Comparison of ENCODE assay signal across 29 cellular contexts in the genomic region with DNA sequence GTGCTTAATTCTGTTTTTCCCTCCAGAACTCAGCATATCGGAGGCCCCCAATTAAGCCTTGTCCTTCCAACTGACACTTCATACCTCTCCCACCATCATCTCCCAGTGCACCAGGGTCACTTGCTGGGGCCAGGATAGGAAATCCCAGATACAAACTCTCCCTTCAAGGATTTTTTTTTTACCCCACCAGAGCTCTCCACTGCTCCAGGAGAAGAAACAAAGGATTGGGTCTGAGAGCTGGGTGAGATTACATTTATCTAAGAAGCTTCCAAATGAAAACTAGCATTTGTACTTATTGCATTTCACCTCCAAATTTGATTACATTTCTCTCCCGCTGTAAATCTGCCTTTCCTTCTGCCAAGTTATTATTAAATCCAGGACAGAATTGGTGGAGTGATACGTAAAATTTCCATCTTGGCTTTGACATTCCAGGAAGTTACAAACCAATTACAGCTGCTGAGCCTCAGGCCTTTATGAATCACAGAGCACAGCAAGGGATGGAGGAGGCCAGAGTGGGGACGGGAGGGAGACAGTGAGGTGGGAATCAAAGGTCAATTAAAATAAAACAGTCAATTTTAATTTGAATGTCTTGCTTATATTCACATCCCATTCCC.
DNase-seq lines count a peak whose midpoint lies in the region; TF ChIP-seq lines count a peak whose summit lies in the region.
"Had no signal": no experiment of that assay in that cellular context is flagged by ENCODE, and none has a peak within 500 bp of the region (broad histone marks: within the 10 kb centered on the region; RNA-seq: fewer than 3 reads in every experiment).

No MANE protein-coding gene starts in this region.

- DNase-seq in Daoy (ENCODE audit: low read depth): peak; percentile 7
- DNase-seq in M059J (ENCODE audit: low read depth): peak; percentile 18
- DNase-seq in epithelial cell of esophagus (ENCODE audit: low read depth): peak; percentile 3
- peak; percentile 14 for DNase-seq in renal cortical epithelial cell (ENCODE audit: low read depth)
- DNase-seq in AG08396 (ENCODE audit: low spot score): no peak
- no peak for DNase-seq in GM19240 (ENCODE audit: insufficient read length, low spot score)
- no peak for DNase-seq in activated CD4-positive, CD25-positive, alpha-beta regulatory T cell treated with anti-CD3 and anti-CD28 coated beads, Interleukin-2, amount 50 U/mL, for 72 hours
- DNase-seq: activated B cell treated with CpG ODN at 0.5 μM for 24 hours; activated CD4-positive, alpha-beta T cell treated with anti-CD3 and anti-CD28 coated beads, Interleukin-2, amount 50 U/mL, for 48 hours; activated CD8-positive, alpha-beta memory T cell treated with anti-CD3 and anti-CD28 coated beads, Interleukin-2, amount 50 U/mL, for 4 hours; activated naive CD4-positive, alpha-beta T cell treated with anti-CD3 and anti-CD28 coated beads, Interleukin-2, amount 10 ng/mL, durations not matched to agents 7 days and 5 days; amniotic stem cell; DMS53; hypothalamus; IMR-90; left ventricle myocardium superior; midbrain; naive thymus-derived CD8-positive, alpha-beta T cell; NCI-H1092 treated with DMSO at 0.1 percent for 48 hours; NCI-H187; NCI-H2171 treated with DMSO at 0.1 percent for 48 hours; NCI-H510A treated with DMSO at 0.1 percent for 48 hours; NK-92 treated with Interleukin-12 subunit alpha and Interleukin-12 subunit beta, amount 100 ng/mL, for 24 hours; occipital lobe; psoas muscle; SHP77 treated with DMSO at 0.1 percent for 48 hours; stimulated activated naive CD4-positive, alpha-beta T cell; testis; uterus had no signal

- TF ChIP-seq CTCF in epithelial cell of esophagus (IDR thresholded peaks at IDR 0.05; ENCODE audit: insufficient read depth, low read depth, low read length, missing control alignments): no peak

- H3K4me3 ChIP-seq in epithelial cell of esophagus (ENCODE audit: low read length): no peak overlapping the region
- H3K4me3 ChIP-seq: psoas muscle, testis, uterus had no signal

Comparison
In these comparisons a context has a peak if more than half of its experiments do, and no peak if none do; other contexts are left out.
1. DNase-seq: peak in Daoy (single experiment), M059J (single experiment), epithelial cell of esophagus (single experiment) and renal cortical epithelial cell (single experiment); none in AG08396 (single experiment), GM19240 (single experiment) and activated CD4-positive, CD25-positive, alpha-beta regulatory T cell treated with anti-CD3 and anti-CD28 coated beads, Interleukin-2, amount 50 U/mL, for 72 hours (single experiment).